Comparison of ENCODE assay signal across 20 cellular contexts in the genomic region with DNA sequence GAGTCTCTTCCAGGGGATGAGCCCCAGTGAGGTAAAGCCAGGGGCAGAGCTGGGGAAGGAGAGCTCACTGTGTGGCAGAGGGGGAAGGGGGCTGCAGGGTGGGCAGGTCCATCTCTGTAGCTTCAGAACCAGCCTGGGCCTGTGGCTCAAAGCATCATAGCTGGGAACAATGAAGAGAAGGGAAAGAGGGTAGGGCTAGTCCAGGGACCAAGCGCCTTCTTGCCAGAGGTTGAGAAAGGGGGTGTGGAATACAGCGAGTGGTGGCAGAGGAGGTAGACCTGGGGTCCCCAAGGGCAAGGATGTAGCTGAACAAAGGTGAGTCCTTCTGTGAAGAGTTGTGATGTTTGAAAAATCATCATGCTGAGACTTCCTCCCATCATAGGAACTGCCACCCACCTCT. TPM values are rescaled to one million over a fixed set of nuclear protein-coding genes. Genes with fewer than 3 reads are reported as not detected.
DNase-seq lines count a peak whose midpoint lies in the region; FAIRE-seq and TF ChIP-seq lines count a peak whose summit lies in the region.
"Had no signal": no experiment of that assay in that cellular context is flagged by ENCODE, and none has a peak within 500 bp of the region (broad histone marks: within the 10 kb centered on the region; RNA-seq: fewer than 3 reads in every experiment).

No MANE protein-coding gene starts in this region.

- H3K36me3 ChIP-seq in iPS-15b (ENCODE audit: control insufficient read depth, insufficient read depth, low read length) (peaks cover 3% of the 10 kb centered on the region), kidney (ENCODE audit: control insufficient read depth in 1 of 2, insufficient read depth in 2 of 2, low read length in 2 of 2) (no peaks in the 10 kb centered on the region)
- H3K36me3 ChIP-seq: BLaER1 treated with 17β-estradiol and CSF1 and Interleukin-3, amounts not matched to agents 10 nM and 100 nM had no signal

- H3K79me2 ChIP-seq in H9 (ENCODE audit: insufficient read depth, low read length): peaks cover 10% of the 10 kb centered on the region; the same call in 1 of the 2 replicates

- TF ChIP-seq CTCF in 22Rv1 (IDR thresholded peaks at IDR 0.05) (no peak), H9 (conservative IDR thresholded peaks at IDR 0.05) (no peak), lower leg skin (IDR thresholded peaks at IDR 0.05) (no peak), kidney (IDR thresholded peaks at IDR 0.05; ENCODE audit: borderline replicate concordance, extremely low read depth, insufficient read depth) (no peak)

- H3K27me3 Mint-ChIP-seq in H9 (ENCODE audit: low read depth): peaks cover 14% of the 10 kb centered on the region

- H3K4me2 ChIP-seq in H9 (ENCODE audit: insufficient read depth, insufficient read length, low read length): no peak overlapping the region
- H3K4me2 ChIP-seq: A549; BLaER1 treated with 17β-estradiol and CSF1 and Interleukin-3, amounts not matched to agents 10 nM and 100 nM had no signal

- no peak overlapping the region for H2BK20ac ChIP-seq in H9 (ENCODE audit: low read depth, low read length, poor library complexity, severe bottlenecking)

- H3K23ac ChIP-seq in H9 (ENCODE audit: insufficient read length, low read depth, low read length): no peak overlapping the region

- H3K18ac ChIP-seq in H9 (ENCODE audit: insufficient read length, low read depth, low read length): no peak overlapping the region

- TF ChIP-seq POLR2A in lower leg skin (IDR thresholded peaks at IDR 0.05): no peak

- no peak overlapping the region for H3K4me3 ChIP-seq in iPS-15b (ENCODE audit: low read depth, low read length)
- no peak overlapping the region for H3K4me3 ChIP-seq in lower leg skin (ENCODE audit: low read depth, poor library complexity, severe bottlenecking)
- H3K4me3 ChIP-seq in kidney (ENCODE audit: low read length in 2 of 2): no peak overlapping the region
- H3K4me3 ChIP-seq: A549; BLaER1 treated with 17β-estradiol and CSF1 and Interleukin-3, amounts not matched to agents 10 nM and 100 nM; K562 had no signal

- peaks cover 15 to 20% of the 10 kb centered on the region in 2 experiments for H3K4me1 Mint-ChIP-seq in H9
- H3K4me1 Mint-ChIP-seq: CD8-positive, alpha-beta memory T cell had no signal

- H3K9me3 ChIP-seq in H9 (ENCODE audit: control insufficient read depth, low read depth, low read length): no peaks in the 10 kb centered on the region
- H3K9me3 ChIP-seq in iPS-15b (ENCODE audit: control insufficient read depth, insufficient read depth, low read length): no peaks in the 10 kb centered on the region
- no peaks in the 10 kb centered on the region for H3K9me3 ChIP-seq in kidney (ENCODE audit: control insufficient read depth in 1 of 2, low read length in 2 of 2)
- H3K9me3 ChIP-seq: A549 had no signal

- FAIRE-seq in kidney (lab: Jason Lieb, UNC): no peak
- FAIRE-seq: A549, D721Med, K562 had no signal

- no peak overlapping the region for H2BK120ac ChIP-seq in H9 (ENCODE audit: low read depth, low read length, poor library complexity, severe bottlenecking)

- DNase-seq in H9: peak; percentile 24
- DNase-seq in posterior vena cava (ENCODE audit: low spot score): peak; percentile 24
- DNase-seq in GF-D8 (lab: John Stamatoyannopoulos, UW): no peak
- DNase-seq in lower leg skin (ENCODE audit: low spot score in 2 of 2): no peak
- no peak for DNase-seq in kidney
- DNase-seq: CD8-positive, alpha-beta memory T cell; NCI-H1105 treated with DMSO at 0.1 percent for 48 hours; NCI-H1694 treated with DMSO at 0.1 percent for 48 hours; NCI-H2107; NCI-H2227 treated with DMSO at 0.1 percent for 48 hours; NCI-H510A treated with DMSO at 0.1 percent for 48 hours; NCI-H774; OCI-M1; Right ventricle myocardium superior had no signal

- H3K4me1 ChIP-seq in H9 (ENCODE audit: insufficient read depth, low read length): peaks cover 7% of the 10 kb centered on the region; the same call in 1 of the 2 replicates
- peaks cover 4% of the 10 kb centered on the region for H3K4me1 ChIP-seq in iPS-15b (ENCODE audit: control insufficient read depth, insufficient read depth, low read length)
- H3K4me1 ChIP-seq in kidney (ENCODE audit: control insufficient read depth in 1 of 2, insufficient read depth in 1 of 2, low read depth in 1 of 2, low read length in 2 of 2): peaks cover 0 to 5% of the 10 kb centered on the region in 2 donors
- H3K4me1 ChIP-seq: A549; BLaER1 treated with 17β-estradiol and CSF1 and Interleukin-3, amounts not matched to agents 10 nM and 100 nM had no signal

- peaks cover 11 to 15% of the 10 kb centered on the region in 2 experiments for H3K9me3 Mint-ChIP-seq in H9
- H3K9me3 Mint-ChIP-seq: CD8-positive, alpha-beta memory T cell had no signal

- no CpG with 5 or more reads among the region's 2 CpGs for WGBS in H9 (ENCODE audit: extremely low coverage, insufficient read length, low lambda C conversion rate)
- 85 to 90% methylated on average over 2 of the region's 2 CpGs for WGBS in lower leg skin, 2 donors

- H3K9ac ChIP-seq in H9 (ENCODE audit: extremely low read depth, insufficient read length, low read length): no peak overlapping the region
- peak overlapping the region; percentile 47 for H3K9ac ChIP-seq in iPS-15b (ENCODE audit: low read depth, low read length)
- no peak overlapping the region for H3K9ac ChIP-seq in kidney (ENCODE audit: low read length in 2 of 2)
- H3K9ac ChIP-seq: BLaER1 treated with 17β-estradiol and CSF1 and Interleukin-3, amounts not matched to agents 10 nM and 100 nM had no signal

- H3K79me1 ChIP-seq in H9 (ENCODE audit: insufficient read depth, low read depth, low read length, poor library complexity, severe bottlenecking): peaks cover 9% of the 10 kb centered on the region

- no peak overlapping the region for H3T11ph ChIP-seq in H9 (ENCODE audit: low read length)

- peaks cover 11% of the 10 kb centered on the region for H3K23me2 ChIP-seq in H9 (ENCODE audit: insufficient read length, low read depth, low read length, poor library complexity, severe bottlenecking)

- H3K36me3 Mint-ChIP-seq in H9 (ENCODE audit: insufficient read depth in 1 of 3, low read depth in 3 of 3): peaks cover 4 to 16% (median 8%) of the 10 kb centered on the region in 3 experiments; a peak in 5 of 7 replicates
- H3K36me3 Mint-ChIP-seq: CD8-positive, alpha-beta memory T cell had no signal

- H3K4ac ChIP-seq in H9 (ENCODE audit: low read depth, low read length): no peak overlapping the region

- no peak overlapping the region for H3K4me3 Mint-ChIP-seq in H9
- H3K4me3 Mint-ChIP-seq: CD8-positive, alpha-beta memory T cell had no signal

- H2BK15ac ChIP-seq in H9 (ENCODE audit: low read depth, low read length): no peak overlapping the region

- peak overlapping the region; percentile 95 for H3K27ac ChIP-seq in 22Rv1
- H3K27ac ChIP-seq in H9 (ENCODE audit: insufficient read length, low read depth, low read length): no peak overlapping the region
- H3K27ac ChIP-seq in kidney (ENCODE audit: low read depth in 2 of 2, low read length in 2 of 2): no peak overlapping the region
- H3K27ac ChIP-seq: A549; BLaER1 treated with 17β-estradiol and CSF1 and Interleukin-3, amounts not matched to agents 10 nM and 100 nM had no signal

- peak overlapping the region; percentile 37 for H4K91ac ChIP-seq in H9 (ENCODE audit: insufficient read length, low read depth, low read length)

- no peaks in the 10 kb centered on the region for H4K20me1 ChIP-seq in H9 (ENCODE audit: control insufficient read depth, insufficient read depth, insufficient read length)
- H4K20me1 ChIP-seq: BLaER1 treated with 17β-estradiol and CSF1 and Interleukin-3, amounts not matched to agents 10 nM and 100 nM had no signal

- no peak overlapping the region for H2BK5ac ChIP-seq in H9 (ENCODE audit: insufficient read length, low read length)

- no peak overlapping the region for H4K5ac ChIP-seq in H9 (ENCODE audit: insufficient read length, low read depth, low read length)

- no peak overlapping the region for H4K8ac ChIP-seq in H9 (replicated peaks; ENCODE audit: insufficient read length, low read depth, low read length)

- H2BK12ac ChIP-seq in H9 (ENCODE audit: insufficient read length, low read depth, low read length): no peak overlapping the region

- intact Hi-C loops in posterior vena cava (cut with DNase I): loop anchor here in 1 of 2 donors (10.0 kb wide), 1 partner anchor 367 kb away; no protein-coding TSS in a partner anchor
- intact Hi-C loops in lower leg skin (cut with DNase I; ENCODE audit: low total_unique reads): loop anchor here (10.0 kb wide), 1 partner anchor 507 kb away; the partner anchor contains the start of gene SLC35E4
- intact Hi-C loops in kidney (cut with DNase I): no loop called here

- H3K27me3 ChIP-seq in H9 (ENCODE audit: insufficient read depth, low read length): no peaks in the 10 kb centered on the region
- H3K27me3 ChIP-seq in iPS-15b (ENCODE audit: control insufficient read depth, insufficient read depth, low read length): no peaks in the 10 kb centered on the region
- H3K27me3 ChIP-seq: BLaER1 treated with 17β-estradiol and CSF1 and Interleukin-3, amounts not matched to agents 10 nM and 100 nM had no signal

- no peak overlapping the region for H2AFZ ChIP-seq in H9 (ENCODE audit: low read length)

- no peak overlapping the region for H3K56ac ChIP-seq in H9 (ENCODE audit: insufficient read length, low read depth, low read length)

- no peak overlapping the region for H3K14ac ChIP-seq in H9 (ENCODE audit: insufficient read depth, low read length)

- no peak overlapping the region for H2AK5ac ChIP-seq in H9 (ENCODE audit: insufficient read length, low read length)

- H3K27ac Mint-ChIP-seq in H9: peak overlapping the region in 1 of 3 experiments; percentile 91; a peak in 1 of 7 replicates

RNA-seq across cellular contexts. Expression of gene PLA2G3, which starts 1.2 kb away (rescaled TPM):
- 8.2 and 8.3 TPM in 2 replicates for total RNA-seq in H9 (2021)
- total RNA-seq in posterior vena cava: not detected
- 10 to 100 TPM in 2 of 4 donors, 1 to 10 TPM in 2; 6.5 to 11.3 (median 8.7) TPM for total RNA-seq in lower leg skin
- not detected for total RNA-seq in kidney
- 1.2 TPM for polyA plus RNA-seq in kidney (ENCODE audit: insufficient read depth, low read depth, low replicate concordance)
- total RNA-seq: CD8-positive, alpha-beta memory T cell; Right ventricle myocardium superior had no signal
- polyA plus RNA-seq: A549; CD8-positive, alpha-beta memory T cell had no signal

RNA-seq across cellular contexts. Expression of gene RNF185, which starts 18.4 kb away (rescaled TPM):
- total RNA-seq in H9 (2021): 21.3 and 24.3 TPM in 2 replicates
- total RNA-seq in posterior vena cava: 10 to 100 TPM; 31.7 to 33.7 TPM
- 10 to 100 TPM; 29.0 to 59.0 (median 44.7) TPM for total RNA-seq in lower leg skin
- 36.7 TPM for total RNA-seq in kidney
- polyA plus RNA-seq in kidney (ENCODE audit: insufficient read depth, low read depth, low replicate concordance): 50.8 TPM

RNA-seq across cellular contexts. Expression of gene INPP5J, which starts 18.8 kb away (rescaled TPM):
- total RNA-seq in H9 (2021) (4.7 and 4.9 TPM in 2 replicates), posterior vena cava (under 1 TPM; 0.52 to 0.74 TPM), lower leg skin (1 to 10 TPM; 1.4 to 4.2 (median 2.9) TPM), kidney (6.2 TPM)
- polyA plus RNA-seq in kidney (ENCODE audit: insufficient read depth, low read depth, low replicate concordance): 44.7 TPM
- polyA plus RNA-seq: CD8-positive, alpha-beta memory T cell had no signal

RNA-seq across cellular contexts. Expression of gene SELENOM, which starts 34.2 kb away (rescaled TPM):
- total RNA-seq in H9 (2021): 18.6 and 20.1 TPM in 2 replicates
- total RNA-seq in posterior vena cava: 100 to 1,000 TPM; 535 to 575 TPM
- 100 to 1,000 TPM in 2 of 4 donors, 10 to 100 TPM in 2; 66.6 to 164 (median 92.8) TPM for total RNA-seq in lower leg skin
- total RNA-seq in kidney: 154 TPM
- 291 TPM for polyA plus RNA-seq in kidney (ENCODE audit: insufficient read depth, low read depth, low replicate concordance)

Comparison
In these comparisons a context has a peak if more than half of its experiments do, and no peak if none do; other contexts are left out.
1. DNase-seq: peak in H9 (single experiment) and posterior vena cava (single experiment); none in GF-D8 (single experiment), lower leg skin (0 of 2) and kidney (single experiment).